ENCODE assay signal across 8 cellular contexts in the genomic region with DNA sequence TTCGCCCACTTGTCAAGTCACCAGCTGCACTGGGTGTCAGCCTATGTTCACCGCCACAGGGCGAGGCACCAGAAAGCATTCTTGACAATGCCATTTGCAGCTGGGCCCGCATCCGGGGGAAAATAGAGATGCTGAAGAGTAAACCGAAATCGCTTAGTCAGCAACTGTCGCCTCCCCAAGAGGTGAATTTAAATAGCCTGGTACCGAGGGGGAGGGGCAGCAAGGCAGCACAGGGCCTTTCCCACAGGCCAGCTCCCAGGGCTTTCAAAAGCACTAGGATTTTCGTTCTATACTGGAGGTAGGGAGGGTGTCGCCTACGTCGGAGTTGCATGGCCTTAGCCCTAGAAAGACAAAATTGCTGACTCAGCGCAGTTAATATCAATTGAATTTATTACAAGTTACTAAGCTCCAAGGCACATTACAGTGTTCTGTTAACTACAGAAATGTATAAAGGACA. TPM values are rescaled to one million over a fixed set of nuclear protein-coding genes. Genes with fewer than 3 reads are reported as not detected.
DNase-seq lines count a peak whose midpoint lies in the region; ATAC-seq and TF ChIP-seq lines count a peak whose summit lies in the region.

No MANE protein-coding gene starts in this region.

- H3K9me3 Mint-ChIP-seq in Calu3 (ENCODE audit: low read depth, unreplicated experiment): no peaks in the 10 kb centered on the region

- DNase-seq in Calu3: no peak
- peak; percentile 90 for DNase-seq in NCI-H510A (lab: John Stamatoyannopoulos, UW)
- peak; percentile 68 for DNase-seq in activated effector memory CD4-positive, alpha-beta T cell treated with Interleukin-2 at 50 U/mL for 16 hours
- peak; percentile 42 for DNase-seq in left ventricle myocardium inferior
- no peak for DNase-seq in retinal pigment epithelial cell (ENCODE audit: low read depth)
- no peak for DNase-seq in COR-L47 (lab: John Stamatoyannopoulos, UW)

- no peaks in the 10 kb centered on the region for H3K27me3 Mint-ChIP-seq in Calu3 (ENCODE audit: unreplicated experiment)

- peaks cover 68% of the 10 kb centered on the region for H3K4me1 ChIP-seq in left ventricle myocardium inferior

- H3K27me3 ChIP-seq in left ventricle myocardium inferior (ENCODE audit: low read depth): no peaks in the 10 kb centered on the region

- peak overlapping the region; percentile 61 for H3K4me3 Mint-ChIP-seq in Calu3 (ENCODE audit: low read depth, unreplicated experiment)

- ATAC-seq in HG03135 (IDR thresholded peaks at IDR 0.05; ENCODE audit: unreplicated experiment) (no peak), HG03571 (IDR thresholded peaks at IDR 0.05; ENCODE audit: unreplicated experiment) (no peak)

- H3K36me3 ChIP-seq in left ventricle myocardium inferior: peaks cover 17% of the 10 kb centered on the region

- TF ChIP-seq CTCF in Calu3 (IDR thresholded peaks at IDR 0.05; ENCODE audit: unreplicated experiment) (no peak), left ventricle myocardium inferior (IDR thresholded peaks at IDR 0.05; ENCODE audit: borderline replicate concordance) (no peak), retinal pigment epithelial cell (conservative IDR thresholded peaks at IDR 0.05; ENCODE audit: low read depth, low read length) (no peak)

- H3K4me1 Mint-ChIP-seq in Calu3 (ENCODE audit: low read depth, unreplicated experiment): peaks cover 34% of the 10 kb centered on the region

- H3K36me3 Mint-ChIP-seq in Calu3 (ENCODE audit: insufficient read depth, unreplicated experiment): peaks cover 60% of the 10 kb centered on the region

- peak overlapping the region; percentile 100 for H3K27ac ChIP-seq in left ventricle myocardium inferior (replicated peaks)

- no peaks in the 10 kb centered on the region for H3K9me3 ChIP-seq in left ventricle myocardium inferior (replicated peaks)

- H3K4me3 ChIP-seq in left ventricle myocardium inferior: peak overlapping the region; percentile 89
- peak overlapping the region; percentile 81 for H3K4me3 ChIP-seq in retinal pigment epithelial cell (ENCODE audit: low read length)

- intact Hi-C loops in Calu3 (cut with micrococcal nuclease; ENCODE audit: unreplicated experiment): loop anchor here (5.0 kb wide), 2 partner anchors 33 to 62 kb away; no protein-coding TSS in a partner anchor
- intact Hi-C loops in left ventricle myocardium inferior (cut with micrococcal nuclease): no loop called here

- H3K27ac Mint-ChIP-seq in Calu3 (ENCODE audit: unreplicated experiment): no peak overlapping the region

- CTCF ChIA-PET in Calu3 (lab: Charles Lee): interaction anchor here (0.5 to 2.9 kb wide), 9 partner anchors 16 to 1038 kb away, joined by 3 to 10 read pairs (median 4); no protein-coding TSS in a partner anchor

- no TSS peak for BruUV-seq in Calu3 (replicated peaks; lab: Mats Ljungman, UMichigan)

RNA-seq across cellular contexts. Expression of a gene that starts 4.3 kb away (rescaled TPM):
- total RNA-seq in Calu3 (2022) (30.1 and 33.1 TPM in 2 replicates), left ventricle myocardium inferior (35.5 TPM)

Comparison
In these comparisons a context has a peak if more than half of its experiments do, and no peak if none do; other contexts are left out.
1. DNase-seq: peak in NCI-H510A (single experiment), activated effector memory CD4-positive, alpha-beta T cell treated with Interleukin-2 at 50 U/mL for 16 hours (single experiment) and left ventricle myocardium inferior (single experiment); none in Calu3 (single experiment), retinal pigment epithelial cell (single experiment) and COR-L47 (single experiment).